ENCODE assay signal across 28 cellular contexts in genomic region chr6:96787846-96788580, GRCh38. TPM values are rescaled to one million over a fixed set of nuclear protein-coding genes. Genes with fewer than 3 reads are reported as not detected.
DNase-seq lines count a peak whose midpoint lies in the region; ATAC-seq, FAIRE-seq and TF ChIP-seq lines count a peak whose summit lies in the region.
"Had no signal": no experiment of that assay in that cellular context is flagged by ENCODE, and none has a peak within 500 bp of the region (broad histone marks: within the 10 kb centered on the region; RNA-seq: fewer than 3 reads in every experiment).

No MANE protein-coding gene starts in this region.

- WGBS in pancreas, 2 donors: 72 to 83% methylated on average over 9 of the region's 9 CpGs
- 74 to 77% methylated on average over 9 of the region's 9 CpGs for whole genome bisulfite sequencing in sigmoid colon, 2 donors

- H3F3A ChIP-seq in GM23338 (replicated peaks; ENCODE audit: low read depth): no peaks in the 10 kb centered on the region

- H3K36me3 Mint-ChIP-seq in GM23338 (ENCODE audit: low read depth) (peaks cover 10% of the 10 kb centered on the region; the same call in 1 of the 3 replicates), WTC11 (peaks cover 2% of the 10 kb centered on the region; the same call in 1 of the 2 replicates)
- H3K36me3 Mint-ChIP-seq: activated naive CD8-positive, alpha-beta T cell treated with anti-CD3 and anti-CD28 coated beads for 36 hours had no signal

- H3K4me2 ChIP-seq in GM23338: no peak overlapping the region; the same call in 1 of the 2 replicates

- no peak overlapping the region for H3K4me3 Mint-ChIP-seq in GM23338
- H3K4me3 Mint-ChIP-seq in WTC11: no peak overlapping the region
- H3K4me3 Mint-ChIP-seq: activated naive CD8-positive, alpha-beta T cell treated with anti-CD3 and anti-CD28 coated beads for 36 hours; CD4-positive, alpha-beta T cell; stimulated activated naive CD8-positive, alpha-beta T cell treated with anti-CD3 and anti-CD28 coated beads, Interleukin-15, Interleukin-2, amounts not matched to agents 100 ng/mL and 50 ng/mL, for 24 hours had no signal

- H3K4me1 Mint-ChIP-seq in GM23338 (peaks cover 18% of the 10 kb centered on the region; the same call in 2 of the 3 replicates), WTC11 (peaks cover 20% of the 10 kb centered on the region)
- H3K4me1 Mint-ChIP-seq: activated naive CD8-positive, alpha-beta T cell treated with anti-CD3 and anti-CD28 coated beads for 36 hours had no signal

- ATAC-seq in GM23338 (peak; percentile 53; the same call in 2 of the 3 replicates), WTC11 (peak; percentile 19; the same call in 1 of the 2 replicates), pancreas (no peak), HG03139 (IDR thresholded peaks at IDR 0.05; ENCODE audit: unreplicated experiment) (no peak), HG02588 (IDR thresholded peaks at IDR 0.05; ENCODE audit: unreplicated experiment) (no peak)
- ATAC-seq: GM12878, heart left ventricle, left colon, Panc1 had no signal

- DNase-seq in GM23338 (ENCODE audit: low spot score) (peak; percentile 15), NCI-H1417 (lab: John Stamatoyannopoulos, UW) (peak in 2 of 3 experiments; percentile 79 to 97), NCI-H2227 treated with DMSO at 0.1 percent for 48 hours (lab: John Stamatoyannopoulos, UW) (peak; percentile 7), WTC11 (ENCODE audit: low spot score) (no peak), pancreas (no peak), sigmoid colon (no peak)
- DNase-seq: activated CD4-positive, alpha-beta T cell treated with anti-CD3 and anti-CD28 coated beads for 4 hours; activated naive CD8-positive, alpha-beta T cell treated with anti-CD3 and anti-CD28 coated beads for 36 hours; CD4-positive, alpha-beta T cell; central memory CD4-positive, alpha-beta T cell; DMS53; dorsolateral prefrontal cortex; heart left ventricle; left colon; mesendoderm; NCI-H1694 treated with DMSO at 0.1 percent for 48 hours; nucleus accumbens; SIG-M5; stimulated activated CD4-positive, alpha-beta T cell treated with anti-CD3 and anti-CD28 coated beads, Interleukin-4, amount 100 ng/mL, for 1 hour; T-helper 1 cell; thyroid gland had no signal

- FAIRE-seq in pancreas (lab: Jason Lieb, UNC): no peak
- FAIRE-seq: astrocyte, GM12878 had no signal

- H4K20me1 ChIP-seq in GM23338 (replicated peaks; ENCODE audit: insufficient read depth): no peaks in the 10 kb centered on the region; the same call in 1 of the 2 replicates

- TF ChIP-seq EP300 in sigmoid colon (IDR thresholded peaks at IDR 0.05): no peak

- H3K9me3 ChIP-seq in pancreas (no peaks in the 10 kb centered on the region), sigmoid colon (no peaks in the 10 kb centered on the region)
- H3K9me3 ChIP-seq: heart left ventricle, thyroid gland had no signal

- H3K4me1 ChIP-seq in GM23338 (ENCODE audit: insufficient read depth) (peaks cover 15% of the 10 kb centered on the region), pancreas (peaks cover 0 to 15% (median 0%) of the 10 kb centered on the region in 3 donors), sigmoid colon (no peaks in the 10 kb centered on the region)
- H3K4me1 ChIP-seq: thyroid gland had no signal

- no peaks in the 10 kb centered on the region for H3K9me3 Mint-ChIP-seq in GM23338
- H3K9me3 Mint-ChIP-seq in WTC11: peaks cover 4% of the 10 kb centered on the region
- H3K9me3 Mint-ChIP-seq: activated naive CD8-positive, alpha-beta T cell treated with anti-CD3 and anti-CD28 coated beads for 36 hours; CD4-positive, alpha-beta T cell; stimulated activated naive CD8-positive, alpha-beta T cell treated with anti-CD3 and anti-CD28 coated beads, Interleukin-15, Interleukin-2, amounts not matched to agents 100 ng/mL and 50 ng/mL, for 24 hours had no signal

- POLR2A ChIA-PET in WTC11 (lab: Charles Lee): no interaction called here

- CTCF ChIA-PET in WTC11 (lab: Charles Lee): no interaction called here

- H3K27ac ChIP-seq in GM23338 (ENCODE audit: low read depth) (no peak overlapping the region), pancreas (no peak overlapping the region), sigmoid colon (no peak overlapping the region)
- H3K27ac ChIP-seq: heart left ventricle, HL-60, thyroid gland had no signal

- H3K36me3 ChIP-seq in GM23338 (ENCODE audit: insufficient read depth) (no peaks in the 10 kb centered on the region), pancreas (no peaks in the 10 kb centered on the region), sigmoid colon (no peaks in the 10 kb centered on the region)
- H3K36me3 ChIP-seq: heart left ventricle, thyroid gland had no signal

- H3K4me3 ChIP-seq in GM23338 (no peak overlapping the region), pancreas (no peak overlapping the region), sigmoid colon (no peak overlapping the region)
- H3K4me3 ChIP-seq: dorsolateral prefrontal cortex, GM12878, heart left ventricle, thyroid gland had no signal

- H3K27me3 ChIP-seq in GM23338 (ENCODE audit: insufficient read depth) (no peaks in the 10 kb centered on the region), pancreas (no peaks in the 10 kb centered on the region), sigmoid colon (no peaks in the 10 kb centered on the region)
- H3K27me3 ChIP-seq: dorsolateral prefrontal cortex, heart left ventricle, thyroid gland had no signal

- no peaks in the 10 kb centered on the region for H3K27me3 Mint-ChIP-seq in GM23338 (ENCODE audit: insufficient read depth, low read depth, poor library complexity)
- H3K27me3 Mint-ChIP-seq in WTC11 (ENCODE audit: low read depth): no peaks in the 10 kb centered on the region; the same call in none of the 2 replicates
- H3K27me3 Mint-ChIP-seq: CD4-positive, alpha-beta T cell; stimulated activated naive CD8-positive, alpha-beta T cell treated with anti-CD3 and anti-CD28 coated beads, Interleukin-15, Interleukin-2, amounts not matched to agents 100 ng/mL and 50 ng/mL, for 24 hours had no signal

- TF ChIP-seq CTCF in GM23338 (conservative IDR thresholded peaks at IDR 0.05; ENCODE audit: low read depth in 2 of 2): no peak
- TF ChIP-seq CTCF in WTC11 (IDR thresholded peaks at IDR 0.05): no peak
- no peak for TF ChIP-seq CTCF in pancreas (IDR thresholded peaks at IDR 0.05)
- no peak for TF ChIP-seq CTCF in sigmoid colon (IDR thresholded peaks at IDR 0.05)

- no peaks in the 10 kb centered on the region for H3K79me2 ChIP-seq in GM23338 (replicated peaks; ENCODE audit: insufficient read depth)

- H3K9me2 ChIP-seq in GM23338 (ENCODE audit: insufficient read depth): no peaks in the 10 kb centered on the region

- no peak overlapping the region for H2AFZ ChIP-seq in GM23338

- TF ChIP-seq POLR2A in sigmoid colon (IDR thresholded peaks at IDR 0.05): no peak

- H3K27ac Mint-ChIP-seq in GM23338: no peak overlapping the region
- no peak overlapping the region for H3K27ac Mint-ChIP-seq in WTC11
- H3K27ac Mint-ChIP-seq: activated naive CD8-positive, alpha-beta T cell treated with anti-CD3 and anti-CD28 coated beads for 36 hours; CD4-positive, alpha-beta T cell; stimulated activated naive CD8-positive, alpha-beta T cell treated with anti-CD3 and anti-CD28 coated beads, Interleukin-15, Interleukin-2, amounts not matched to agents 100 ng/mL and 50 ng/mL, for 24 hours had no signal

- intact Hi-C loops in pancreas (cut with DNase I): no loop called here
- intact Hi-C loops in sigmoid colon (cut with DNase I): no loop called here

TF ChIP-seq in WTC11, 78 proteins besides CTCF, POLR2A, EP300 and RAD21 (continues in another document):
- no peak for TF ChIP-seq NR3C1 (CRISPR knock-in tag; conservative IDR thresholded peaks at IDR 0.05; ENCODE audit: low read depth)
- TF ChIP-seq ZNF671 (CRISPR knock-in tag; IDR thresholded peaks at IDR 0.05): no peak
- no peak for TF ChIP-seq ELF4 (CRISPR knock-in tag; IDR thresholded peaks at IDR 0.05; ENCODE audit: low read depth)
- no peak for TF ChIP-seq CREB1 (CRISPR knock-in tag; IDR thresholded peaks at IDR 0.05)
- TF ChIP-seq ZNF263 (CRISPR knock-in tag; IDR thresholded peaks at IDR 0.05; ENCODE audit: low read depth): no peak
- no peak for TF ChIP-seq ZNF425 (CRISPR knock-in tag; conservative IDR thresholded peaks at IDR 0.05)
- TF ChIP-seq NFYB (CRISPR knock-in tag; conservative IDR thresholded peaks at IDR 0.05; ENCODE audit: low read depth): no peak
- no peak for TF ChIP-seq ZSCAN18 (CRISPR knock-in tag; IDR thresholded peaks at IDR 0.05)
- no peak for TF ChIP-seq ATF1 (CRISPR knock-in tag; IDR thresholded peaks at IDR 0.05)

RNA-seq across cellular contexts. Expression of gene GPR63, which starts 49.3 kb away (rescaled TPM):
- total RNA-seq in GM23338 (2014; rRNA removed; shearing (Covaris generic)): 19.3 and 19.6 TPM in 2 replicates
- polyA plus RNA-seq in GM23338 (2016; fragmentation: Nextera tagmentation; extraction: Ambion mirVana) (5.4 and 5.5 TPM in 2 replicates), pancreas (under 1 TPM; 0.42 to 0.82 TPM), sigmoid colon (under 1 TPM; under 0.01 to 0.73 (median 0.46) TPM)
- total RNA-seq in WTC11 (2021) (7.4 to 7.8 TPM (median 7.8 TPM) in 3 replicates), pancreas (1 to 10 TPM in 3 of 6 donors, under 1 TPM in 3; 0.69 to 1.4 (median 1.1) TPM), sigmoid colon (1 to 10 TPM in 3 of 4 donors, under 1 TPM in 1; 0.83 to 1.8 (median 1.3) TPM)

Comparison
In these comparisons a context has a peak if more than half of its experiments do, and no peak if none do; other contexts are left out.
1. ATAC-seq: peak in GM23338 (single experiment) and WTC11 (single experiment); none in pancreas (0 of 4), HG03139 (single experiment) and HG02588 (single experiment).
2. DNase-seq: peak in GM23338 (single experiment), NCI-H1417 (2 of 3) and NCI-H2227 treated with DMSO at 0.1 percent for 48 hours (single experiment); none in WTC11 (single experiment), pancreas (0 of 6) and sigmoid colon (single experiment).